20 cellular contexts compared by ENCODE assay signal in the genomic region with DNA sequence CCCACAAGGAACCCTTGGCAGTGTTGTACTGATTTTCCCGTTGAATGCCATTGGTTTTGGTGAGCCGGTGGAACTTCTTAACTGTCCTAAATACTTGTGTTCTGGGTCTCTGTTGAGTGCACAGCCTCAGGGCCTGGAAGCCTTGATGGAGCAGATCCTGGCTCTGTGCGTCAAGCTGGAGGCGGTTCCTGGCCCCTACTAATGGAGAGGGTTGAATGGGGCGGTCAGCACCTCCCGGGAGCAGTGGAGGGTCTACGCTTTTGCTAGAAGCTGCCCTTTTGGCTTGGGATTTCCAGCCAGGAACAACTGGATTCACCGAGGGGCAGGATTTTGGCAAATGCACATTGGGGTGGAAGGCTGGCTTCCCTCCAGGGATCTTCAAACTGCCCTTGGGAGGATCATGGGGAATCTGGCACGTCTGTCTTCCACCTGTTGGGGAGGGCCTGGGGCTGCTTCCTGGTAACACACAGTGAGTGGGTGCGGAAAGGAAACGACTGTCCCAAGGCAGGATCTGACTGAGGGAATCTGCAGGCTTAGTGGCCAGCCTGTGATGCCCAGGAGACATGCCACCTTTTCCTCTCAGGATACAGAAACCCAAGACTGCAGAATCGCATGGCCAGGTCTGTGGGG. TPM values are rescaled to one million over a fixed set of nuclear protein-coding genes. Genes with fewer than 3 reads are reported as not detected.
DNase-seq lines count a peak whose midpoint lies in the region; ATAC-seq and TF ChIP-seq lines count a peak whose summit lies in the region.
"Had no signal": no experiment of that assay in that cellular context is flagged by ENCODE, and none has a peak within 500 bp of the region (broad histone marks: within the 10 kb centered on the region; RNA-seq: fewer than 3 reads in every experiment).

No MANE protein-coding gene starts in this region.

- no peak for TF ChIP-seq CTCF in lower lobe of right lung (IDR thresholded peaks at IDR 0.05)
- no peak for TF ChIP-seq CTCF in upper lobe of right lung (IDR thresholded peaks at IDR 0.05)

- H3K27ac ChIP-seq in KOPT-K1 (ENCODE audit: low read depth, low read length, poor library complexity, severe bottlenecking): peak overlapping the region; percentile 99
- no peak overlapping the region for H3K27ac ChIP-seq in lower lobe of right lung
- H3K27ac ChIP-seq in upper lobe of right lung: no peak overlapping the region
- H3K27ac ChIP-seq: A549 had no signal

- no peak for ATAC-seq in left cardiac atrium
- no peak for ATAC-seq in Right ventricle myocardium superior (ENCODE audit: poor library complexity)
- no peak for ATAC-seq in lower lobe of right lung
- ATAC-seq in upper lobe of right lung: no peak
- no peak for ATAC-seq in HG02571 (IDR thresholded peaks at IDR 0.05; ENCODE audit: unreplicated experiment)
- ATAC-seq: A549 had no signal

- intact Hi-C loops in left cardiac atrium (cut with DNase I): no loop called here
- intact Hi-C loops in Right ventricle myocardium superior (cut with DNase I): no loop called here
- intact Hi-C loops in lower lobe of right lung (cut with DNase I): no loop called here
- intact Hi-C loops in upper lobe of right lung (cut with DNase I): no loop called here

- H3K4me1 ChIP-seq in lower lobe of right lung (peaks cover 9% of the 10 kb centered on the region), upper lobe of right lung (peaks cover 14% of the 10 kb centered on the region)

- H3K36me3 ChIP-seq in KOPT-K1 (ENCODE audit: insufficient read depth, low read length) (no peaks in the 10 kb centered on the region), lower lobe of right lung (no peaks in the 10 kb centered on the region), upper lobe of right lung (no peaks in the 10 kb centered on the region)

- H3K27me3 ChIP-seq in lower lobe of right lung (ENCODE audit: low read depth): peaks cover 5% of the 10 kb centered on the region
- H3K27me3 ChIP-seq in upper lobe of right lung: no peaks in the 10 kb centered on the region

- H3K4me3 ChIP-seq in lower lobe of right lung (no peak overlapping the region), upper lobe of right lung (no peak overlapping the region)
- H3K4me3 ChIP-seq: A549 had no signal

- DNase-seq in left cardiac atrium (peak; percentile 7), Right ventricle myocardium superior (no peak), lower lobe of right lung (peak; percentile 19), upper lobe of right lung (peak; percentile 40), HT-29 (ENCODE audit: low spot score) (no peak), COR-L47 (lab: John Stamatoyannopoulos, UW) (no peak)
- DNase-seq: H7, HFFc6, NCI-H1105, NCI-H187 treated with DMSO at 0.1 percent for 48 hours, NCI-H226, NCI-H524, NCI-H82, OCI-M1, SIG-M5 had no signal

- peaks cover 18% of the 10 kb centered on the region for H3K9me3 ChIP-seq in KOPT-K1 (ENCODE audit: insufficient read depth, low read length, poor library complexity, severe bottlenecking)
- H3K9me3 ChIP-seq in lower lobe of right lung: peaks cover 8% of the 10 kb centered on the region
- H3K9me3 ChIP-seq in upper lobe of right lung: no peaks in the 10 kb centered on the region

RNA-seq across cellular contexts. Expression of a gene that starts 6.9 kb away (rescaled TPM):
- 10 to 100 TPM; 17.3 to 21.0 TPM for total RNA-seq in left cardiac atrium
- 15.3 TPM for total RNA-seq in Right ventricle myocardium superior
- 46.2 TPM for total RNA-seq in lower lobe of right lung
- total RNA-seq in upper lobe of right lung: 52.6 TPM
- 93.1 and 106 TPM in 2 replicates for total RNA-seq in HT-29 (2014; rRNA removed; shearing (Covaris generic))

RNA-seq across cellular contexts. Expression of a gene that starts 46.6 kb away (rescaled TPM):
- total RNA-seq in left cardiac atrium: not detected
- not detected for total RNA-seq in Right ventricle myocardium superior
- not detected for total RNA-seq in lower lobe of right lung
- not detected for total RNA-seq in upper lobe of right lung
- total RNA-seq in HT-29 (2014; rRNA removed; shearing (Covaris generic)): not detected in 2 replicates
- total RNA-seq: CD8-positive, alpha-beta memory T cell; G401; H7; HFFc6 had no signal

Comparison
In these comparisons a context has a peak if more than half of its experiments do, and no peak if none do; other contexts are left out.
1. DNase-seq: peak in left cardiac atrium (single experiment), lower lobe of right lung (single experiment) and upper lobe of right lung (single experiment); none in Right ventricle myocardium superior (single experiment), HT-29 (single experiment) and COR-L47 (single experiment).